20 cellular contexts compared by ENCODE assay signal in the genomic region with DNA sequence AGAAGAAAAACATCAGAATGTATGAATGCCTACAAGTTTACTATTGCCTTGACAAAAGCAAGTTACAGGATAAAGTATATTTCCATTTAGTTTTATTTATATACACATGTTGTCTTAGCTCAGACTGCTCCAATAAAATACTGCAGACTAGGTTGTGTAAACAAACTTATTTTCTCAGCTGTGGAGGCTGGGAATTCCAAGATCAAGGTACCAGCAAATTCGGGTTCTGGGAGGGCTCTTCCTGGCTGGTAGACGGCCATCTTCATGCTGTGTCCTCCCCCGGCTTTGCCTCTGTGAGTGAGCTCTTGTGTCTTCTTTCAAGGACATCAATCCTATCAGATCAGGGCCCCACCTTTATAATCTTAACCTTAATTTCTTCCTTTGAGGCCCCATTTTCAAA.
DNase-seq lines count a peak whose midpoint lies in the region; ATAC-seq and TF ChIP-seq lines count a peak whose summit lies in the region.
"Had no signal": no experiment of that assay in that cellular context is flagged by ENCODE, and none has a peak within 500 bp of the region (broad histone marks: within the 10 kb centered on the region; RNA-seq: fewer than 3 reads in every experiment).

No MANE protein-coding gene starts in this region.

- no peak overlapping the region for H3K27ac ChIP-seq in right atrium auricular region
- H3K27ac ChIP-seq: 22Rv1; A549; BLaER1 treated with 17β-estradiol and CSF1 and Interleukin-3, amounts not matched to agents 10 nM and 100 nM had no signal

- H3K4me1 ChIP-seq in right atrium auricular region = peaks cover 0 to 7% of the 10 kb centered on the region in 2 donors
- H3K4me1 ChIP-seq: A549, BE2C had no signal

- TF ChIP-seq CTCF in right atrium auricular region (IDR thresholded peaks at IDR 0.05) = no peak

- H3K4me3 ChIP-seq in right atrium auricular region = no peak overlapping the region
- H3K4me3 ChIP-seq: A549; BLaER1 treated with 17β-estradiol and CSF1 and Interleukin-3, amounts not matched to agents 10 nM and 100 nM had no signal

- DNase-seq in right atrium auricular region (ENCODE audit: low spot score) (peak; percentile 28), Right ventricle myocardium inferior (ENCODE audit: missing footprints) (no peak), NCI-H69 (lab: John Stamatoyannopoulos, UW) (peak; percentile 23), left kidney (ENCODE audit: low read depth, low spot score) (peak; percentile 65)
- no peak for DNase-seq in activated CD4-positive, alpha-beta T cell treated with anti-CD3 and anti-CD28 coated beads for 4 hours
- DNase-seq: ACHN; AML-193; BE2C; Calu3; CD4-positive, alpha-beta memory T cell; COR-L47; DMS153; DND-41; GOT3; HCEC 1CT had no signal

- no peaks in the 10 kb centered on the region for H3K27me3 ChIP-seq in right atrium auricular region
- H3K27me3 ChIP-seq: BE2C; BLaER1 treated with 17β-estradiol and CSF1 and Interleukin-3, amounts not matched to agents 10 nM and 100 nM had no signal

- intact Hi-C loops in Right ventricle myocardium inferior (cut with DNase I) = no loop called here

- ATAC-seq in Right ventricle myocardium inferior (no peak), HG02870 (IDR thresholded peaks at IDR 0.05; ENCODE audit: unreplicated experiment) (no peak), HG02973 (IDR thresholded peaks at IDR 0.05; ENCODE audit: unreplicated experiment) (no peak)
- ATAC-seq: A549 had no signal

- no peaks in the 10 kb centered on the region for H3K36me3 ChIP-seq in right atrium auricular region
- H3K36me3 ChIP-seq: BE2C; BLaER1 treated with 17β-estradiol and CSF1 and Interleukin-3, amounts not matched to agents 10 nM and 100 nM had no signal

- H3K9me3 ChIP-seq in right atrium auricular region = no peaks in the 10 kb centered on the region
- H3K9me3 ChIP-seq: A549; BE2C; BLaER1 treated with 17β-estradiol and CSF1 and Interleukin-3, amounts not matched to agents 10 nM and 100 nM had no signal

Comparison
In these comparisons a context has a peak if more than half of its experiments do, and no peak if none do; other contexts are left out.
1. DNase-seq: peak in right atrium auricular region (single experiment), NCI-H69 (single experiment) and left kidney (single experiment); none in Right ventricle myocardium inferior (single experiment) and activated CD4-positive, alpha-beta T cell treated with anti-CD3 and anti-CD28 coated beads for 4 hours (0 of 2).